Comparison of ENCODE assay signal across 14 cellular contexts in genomic region chr18:48831113-48831759, GRCh38.
DNase-seq lines count a peak whose midpoint lies in the region; ATAC-seq, FAIRE-seq and TF ChIP-seq lines count a peak whose summit lies in the region.
"Had no signal": no experiment of that assay in that cellular context is flagged by ENCODE, and none has a peak within 500 bp of the region (broad histone marks: within the 10 kb centered on the region; RNA-seq: fewer than 3 reads in every experiment).

No MANE protein-coding gene starts in this region.

- no peaks in the 10 kb centered on the region; the same call in 1 of the 2 replicates for H3K79me1 ChIP-seq in H1 (ENCODE audit: low read depth, low read length)

- H3K4me2 ChIP-seq in H1 (ENCODE audit: insufficient read depth in 1 of 2, low read depth in 2 of 2, low read length in 2 of 2): no peak overlapping the region
- H3K4me2 ChIP-seq: A549 had no signal

- H4K8ac ChIP-seq in H1 (ENCODE audit: extremely low read depth, insufficient read depth, low read length): no peak overlapping the region

- peaks cover 40% of the 10 kb centered on the region for H3K4me1 Mint-ChIP-seq in T-helper 2 cell treated with Interferon-gamma antibody and Interleukin-4, amounts not matched to agents 5 μg/mL and 100 μg/mL, for 36 hours (ENCODE audit: low read depth)
- peaks cover 54% of the 10 kb centered on the region for H3K4me1 Mint-ChIP-seq in T-helper 17 cell
- H3K4me1 Mint-ChIP-seq in stimulated activated effector memory CD8-positive, alpha-beta T cell treated with anti-CD3 and anti-CD28 coated beads, Interleukin-12 subunit alpha, Interleukin-12 subunit beta, amount 100 ng/mL, for 72 hours: peaks cover 88% of the 10 kb centered on the region

- in situ Hi-C loops in G401 (cut with HindIII; ENCODE audit: low sequenced_read_pairs): no loop called here

- peaks cover 11 to 45% (median 23%) of the 10 kb centered on the region in 4 experiments for H3K4me1 ChIP-seq in H1 (replicated peaks in 1 of 4; ENCODE audit: control insufficient read depth in 3 of 4, insufficient read depth in 4 of 4, low read length in 3 of 4)
- peaks cover 52% of the 10 kb centered on the region for H3K4me1 ChIP-seq in effector memory CD4-positive, alpha-beta T cell (ENCODE audit: control insufficient read depth, insufficient read depth, low read length, poor library complexity, severe bottlenecking)

- no peak overlapping the region for H3K4me3 Mint-ChIP-seq in T-helper 2 cell treated with Interferon-gamma antibody and Interleukin-4, amounts not matched to agents 5 μg/mL and 100 μg/mL, for 36 hours
- no peak overlapping the region for H3K4me3 Mint-ChIP-seq in T-helper 17 cell
- peak overlapping the region; percentile 93 for H3K4me3 Mint-ChIP-seq in stimulated activated effector memory CD8-positive, alpha-beta T cell treated with anti-CD3 and anti-CD28 coated beads, Interleukin-12 subunit alpha, Interleukin-12 subunit beta, amount 100 ng/mL, for 72 hours

- H3K79me2 ChIP-seq in H1 (ENCODE audit: control insufficient read depth in 1 of 2, insufficient read depth in 2 of 2, low read length in 2 of 2): no peaks in the 10 kb centered on the region

- H3K36me3 ChIP-seq in H1 (ENCODE audit: control insufficient read depth in 2 of 4, insufficient read depth in 4 of 4, low read length in 3 of 4): no peaks in the 10 kb centered on the region
- H3K36me3 ChIP-seq in effector memory CD4-positive, alpha-beta T cell (ENCODE audit: control insufficient read depth, insufficient read depth, low read length): no peaks in the 10 kb centered on the region

- no peaks in the 10 kb centered on the region for H3K27me3 Mint-ChIP-seq in T-helper 2 cell treated with Interferon-gamma antibody and Interleukin-4, amounts not matched to agents 5 μg/mL and 100 μg/mL, for 36 hours (ENCODE audit: low read depth)
- no peaks in the 10 kb centered on the region for H3K27me3 Mint-ChIP-seq in T-helper 17 cell

- H2BK12ac ChIP-seq in H1 (ENCODE audit: low read depth, low read length): 0 out of 2 replicates have a peak overlapping the region, but pooled peaks have one; percentile 60

- TF ChIP-seq CTCF in H1 (IDR thresholded peaks at IDR 0.05; ENCODE audit: control extremely low read depth in 1 of 3, insufficient read depth in 1 of 3, low read depth in 1 of 3, low read length in 3 of 3): no peak

- TF ChIP-seq POLR2A in H1 (IDR thresholded peaks at IDR 0.05; ENCODE audit: control extremely low read depth in 1 of 2, low read depth in 2 of 2, low read length in 2 of 2): no peak

- TF ChIP-seq RAD21 in H1 (IDR thresholded peaks at IDR 0.05 in 1 of 2, conservative IDR thresholded peaks at IDR 0.05 in 1 of 2; ENCODE audit: low read depth in 2 of 2, low read length in 2 of 2): no peak

- 88% methylated on average over 9 of the region's 9 CpGs; no CpG with 5 or more reads in 1 of the 2 experiments for WGBS in H1 (ENCODE audit: extremely low coverage in 1 of 2, insufficient coverage in 1 of 2, insufficient read length in 1 of 2, insufficient replicate concordance in 2 of 2, low coverage in 1 of 2, low lambda C conversion rate in 2 of 2, missing lambda C conversion rate in 1 of 2), 2 experiments

- H2AFZ ChIP-seq in H1 (ENCODE audit: low read length): no peak overlapping the region

- H3K9me3 Mint-ChIP-seq in T-helper 2 cell treated with Interferon-gamma antibody and Interleukin-4, amounts not matched to agents 5 μg/mL and 100 μg/mL, for 36 hours: no peaks in the 10 kb centered on the region
- no peaks in the 10 kb centered on the region for H3K9me3 Mint-ChIP-seq in stimulated activated effector memory CD8-positive, alpha-beta T cell treated with anti-CD3 and anti-CD28 coated beads, Interleukin-12 subunit alpha, Interleukin-12 subunit beta, amount 100 ng/mL, for 72 hours

- H2AK5ac ChIP-seq in H1 (ENCODE audit: low read depth, low read length): no peak overlapping the region

- H3K9me3 ChIP-seq in T-helper 17 cell (ENCODE audit: control insufficient read depth, low read length, poor library complexity, severe bottlenecking) (no peaks in the 10 kb centered on the region), H1 (ENCODE audit: insufficient read depth in 2 of 2, low read depth in 1 of 2, low read length in 1 of 2) (no peaks in the 10 kb centered on the region)
- no peaks in the 10 kb centered on the region for H3K9me3 ChIP-seq in effector memory CD4-positive, alpha-beta T cell (ENCODE audit: control insufficient read depth, low read length)
- H3K9me3 ChIP-seq: A549 had no signal

- H2BK20ac ChIP-seq in H1 (ENCODE audit: low read length): no peak overlapping the region

- H2BK15ac ChIP-seq in H1 (ENCODE audit: low read length): no peak overlapping the region

- H2BK120ac ChIP-seq in H1 (replicated peaks; ENCODE audit: low read depth, low read length): no peak overlapping the region

- H3K23me2 ChIP-seq in H1 (ENCODE audit: low read depth, low read length): peaks cover 2% of the 10 kb centered on the region; the same call in 1 of the 2 replicates

- H4K5ac ChIP-seq in H1 (ENCODE audit: insufficient read length, low read depth, low read length): no peak overlapping the region

- no peak overlapping the region for H2BK5ac ChIP-seq in H1 (ENCODE audit: low read depth, low read length)

- H4K20me1 ChIP-seq in H1 (replicated peaks in 1 of 2; ENCODE audit: control insufficient read depth in 1 of 2, insufficient read depth in 2 of 2, low read length in 2 of 2): no peaks in the 10 kb centered on the region

- no peak overlapping the region for H3K23ac ChIP-seq in H1 (ENCODE audit: insufficient read length)

- no peak overlapping the region for H3K4ac ChIP-seq in H1 (replicated peaks; ENCODE audit: insufficient read length, low read depth, low read length)

- POLR2A ChIA-PET in H1 (lab: Charles Lee; ENCODE audit: partially characterized antibody): interaction anchor here (1.3 kb wide), 1 partner anchor 13 kb away, joined by 3 read pairs; no protein-coding TSS in a partner anchor

- no peak overlapping the region for H3K14ac ChIP-seq in H1 (ENCODE audit: insufficient read length)

- H3K27me3 ChIP-seq in H1 (replicated peaks in 1 of 4; ENCODE audit: control insufficient read depth in 3 of 4, extremely low read depth in 1 of 4, insufficient read depth in 3 of 4, low read length in 3 of 4): no peaks in the 10 kb centered on the region
- no peaks in the 10 kb centered on the region for H3K27me3 ChIP-seq in effector memory CD4-positive, alpha-beta T cell (replicated peaks; ENCODE audit: control insufficient read depth, insufficient read depth, low read length, poor library complexity, severe bottlenecking)

- H3K4me3 ChIP-seq in H1 (ENCODE audit: extremely low read depth in 1 of 4, insufficient read depth in 2 of 4, low read depth in 3 of 4, low read length in 4 of 4): no peak overlapping the region
- H3K4me3 ChIP-seq in effector memory CD4-positive, alpha-beta T cell (ENCODE audit: insufficient read depth, low read depth, low read length, poor library complexity, severe bottlenecking): no peak overlapping the region
- H3K4me3 ChIP-seq: A549 had no signal

- no peak overlapping the region for H3K9ac ChIP-seq in H1 (replicated peaks in 1 of 4; ENCODE audit: extremely low read depth in 1 of 4, low read depth in 3 of 4, low read length in 3 of 4)

- no peak overlapping the region for H3K27ac ChIP-seq in H1 (ENCODE audit: low read depth, low read length)
- H3K27ac ChIP-seq in effector memory CD4-positive, alpha-beta T cell (ENCODE audit: insufficient read depth, low read length, poor library complexity, severe bottlenecking): no peak overlapping the region

- no peak overlapping the region for H4K91ac ChIP-seq in H1 (replicated peaks; ENCODE audit: insufficient read length, low read length)

- TF ChIP-seq EP300 in H1 (IDR thresholded peaks at IDR 0.05; ENCODE audit: borderline replicate concordance in 1 of 2, low read depth in 2 of 2, low read length in 2 of 2): no peak

- H3K18ac ChIP-seq in H1 (ENCODE audit: extremely low read depth, low read length): no peak overlapping the region; the same call in 1 of the 2 replicates

- peak overlapping the region; percentile 16 for H3K27ac Mint-ChIP-seq in T-helper 2 cell treated with Interferon-gamma antibody and Interleukin-4, amounts not matched to agents 5 μg/mL and 100 μg/mL, for 36 hours
- peak overlapping the region; percentile 98 for H3K27ac Mint-ChIP-seq in T-helper 17 cell
- peak overlapping the region; percentile 99 for H3K27ac Mint-ChIP-seq in stimulated activated effector memory CD8-positive, alpha-beta T cell treated with anti-CD3 and anti-CD28 coated beads, Interleukin-12 subunit alpha, Interleukin-12 subunit beta, amount 100 ng/mL, for 72 hours

- no peak overlapping the region for H3K56ac ChIP-seq in H1 (replicated peaks; ENCODE audit: insufficient read length, low read depth, low read length)

- CTCF ChIA-PET in H1 (lab: Charles Lee; ENCODE audit: partially characterized antibody): interaction anchor here (0.8 to 5.3 kb wide), 5 partner anchors 10 to 98 kb away, joined by 3 to 28 read pairs (median 4); no protein-coding TSS in a partner anchor

- no peaks in the 10 kb centered on the region for H3K36me3 Mint-ChIP-seq in T-helper 2 cell treated with Interferon-gamma antibody and Interleukin-4, amounts not matched to agents 5 μg/mL and 100 μg/mL, for 36 hours (ENCODE audit: low read depth)
- peaks cover 2% of the 10 kb centered on the region for H3K36me3 Mint-ChIP-seq in T-helper 17 cell (ENCODE audit: low read depth)
- peaks cover 71% of the 10 kb centered on the region for H3K36me3 Mint-ChIP-seq in stimulated activated effector memory CD8-positive, alpha-beta T cell treated with anti-CD3 and anti-CD28 coated beads, Interleukin-12 subunit alpha, Interleukin-12 subunit beta, amount 100 ng/mL, for 72 hours

- no peak for ATAC-seq in T-helper 17 cell
- ATAC-seq in stimulated activated effector memory CD8-positive, alpha-beta T cell treated with anti-CD3 and anti-CD28 coated beads, Interleukin-12 subunit alpha, Interleukin-12 subunit beta, amount 100 ng/mL, for 72 hours: no peak
- ATAC-seq: A549 had no signal

- DNase-seq in T-helper 2 cell treated with Interferon-gamma antibody and Interleukin-4, amounts not matched to agents 5 μg/mL and 100 μg/mL, for 36 hours (ENCODE audit: low spot score): no peak
- DNase-seq in T-helper 2 cell (no peak), T-helper 17 cell (no peak), H1 (ENCODE audit: low read depth in 1 of 2, low spot score in 2 of 2) (peak in 1 of 2 experiments; percentile 17), HT-29 (ENCODE audit: low spot score) (no peak), G401 (ENCODE audit: low spot score) (no peak)
- peak in 1 of 2 donors; percentile 42 for DNase-seq in stimulated activated effector memory CD8-positive, alpha-beta T cell treated with anti-CD3 and anti-CD28 coated beads, Interleukin-12 subunit alpha, Interleukin-12 subunit beta, amount 100 ng/mL, for 72 hours (ENCODE audit: low spot score in 2 of 2)
- no peak for DNase-seq in effector memory CD4-positive, alpha-beta T cell
- DNase-seq: effector CD8-positive, alpha-beta T cell; foreskin melanocyte; Kasumi-1; NCI-H187 treated with DMSO at 0.1 percent for 48 hours; retina had no signal

- no peak for FAIRE-seq in H1 (lab: Jason Lieb, UNC)
- FAIRE-seq: A549 had no signal

TF ChIP-seq in H1, 55 proteins besides CTCF, POLR2A, EP300 and RAD21 (continues in another document):
- TF ChIP-seq SP4 (IDR thresholded peaks at IDR 0.05; ENCODE audit: low read length) (no peak), SP1 (IDR thresholded peaks at IDR 0.05; ENCODE audit: low read depth, low read length) (no peak), CREB1 (IDR thresholded peaks at IDR 0.05) (no peak), MAFK (IDR thresholded peaks at IDR 0.05; ENCODE audit: low read depth, low read length) (no peak)

Comparison
In these comparisons a context has a peak if more than half of its experiments do, and no peak if none do; other contexts are left out.
1. H3K27ac Mint-ChIP-seq: peak in every context shown above with its lines; median percentile 99 in stimulated activated effector memory CD8-positive, alpha-beta T cell treated with anti-CD3 and anti-CD28 coated beads, Interleukin-12 subunit alpha, Interleukin-12 subunit beta, amount 100 ng/mL, for 72 hours; 98 in T-helper 17 cell; 16 in T-helper 2 cell treated with Interferon-gamma antibody and Interleukin-4, amounts not matched to agents 5 μg/mL and 100 μg/mL, for 36 hours.